Comparison of ENCODE assay signal across 1 cellular context in the genomic region with DNA sequence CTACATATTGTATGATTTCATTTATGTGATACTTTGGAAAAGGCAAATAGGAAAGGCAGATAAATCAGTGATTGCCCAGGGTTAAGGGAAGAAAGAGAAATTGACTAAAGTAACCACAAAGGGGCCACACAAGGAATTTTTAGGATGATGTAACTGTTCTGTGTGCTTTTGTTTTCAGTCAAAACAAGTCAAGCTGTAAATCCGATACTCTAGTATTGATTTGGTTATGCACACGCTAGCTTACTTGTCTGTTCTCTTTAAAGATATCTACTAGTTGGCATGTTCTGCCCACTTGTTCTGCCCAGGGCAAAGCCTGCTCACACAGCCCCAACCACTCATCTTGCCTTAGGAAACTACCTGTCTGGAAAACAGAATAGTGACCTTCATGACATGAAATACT.
TF ChIP-seq lines count a peak whose summit lies in the region.

No MANE protein-coding gene starts in this region.

TF ChIP-seq in HepG2, 621 proteins besides CTCF, POLR2A, EP300 and RAD21 (continued from another document and continues in another):
- TF ChIP-seq, protein P1, sequence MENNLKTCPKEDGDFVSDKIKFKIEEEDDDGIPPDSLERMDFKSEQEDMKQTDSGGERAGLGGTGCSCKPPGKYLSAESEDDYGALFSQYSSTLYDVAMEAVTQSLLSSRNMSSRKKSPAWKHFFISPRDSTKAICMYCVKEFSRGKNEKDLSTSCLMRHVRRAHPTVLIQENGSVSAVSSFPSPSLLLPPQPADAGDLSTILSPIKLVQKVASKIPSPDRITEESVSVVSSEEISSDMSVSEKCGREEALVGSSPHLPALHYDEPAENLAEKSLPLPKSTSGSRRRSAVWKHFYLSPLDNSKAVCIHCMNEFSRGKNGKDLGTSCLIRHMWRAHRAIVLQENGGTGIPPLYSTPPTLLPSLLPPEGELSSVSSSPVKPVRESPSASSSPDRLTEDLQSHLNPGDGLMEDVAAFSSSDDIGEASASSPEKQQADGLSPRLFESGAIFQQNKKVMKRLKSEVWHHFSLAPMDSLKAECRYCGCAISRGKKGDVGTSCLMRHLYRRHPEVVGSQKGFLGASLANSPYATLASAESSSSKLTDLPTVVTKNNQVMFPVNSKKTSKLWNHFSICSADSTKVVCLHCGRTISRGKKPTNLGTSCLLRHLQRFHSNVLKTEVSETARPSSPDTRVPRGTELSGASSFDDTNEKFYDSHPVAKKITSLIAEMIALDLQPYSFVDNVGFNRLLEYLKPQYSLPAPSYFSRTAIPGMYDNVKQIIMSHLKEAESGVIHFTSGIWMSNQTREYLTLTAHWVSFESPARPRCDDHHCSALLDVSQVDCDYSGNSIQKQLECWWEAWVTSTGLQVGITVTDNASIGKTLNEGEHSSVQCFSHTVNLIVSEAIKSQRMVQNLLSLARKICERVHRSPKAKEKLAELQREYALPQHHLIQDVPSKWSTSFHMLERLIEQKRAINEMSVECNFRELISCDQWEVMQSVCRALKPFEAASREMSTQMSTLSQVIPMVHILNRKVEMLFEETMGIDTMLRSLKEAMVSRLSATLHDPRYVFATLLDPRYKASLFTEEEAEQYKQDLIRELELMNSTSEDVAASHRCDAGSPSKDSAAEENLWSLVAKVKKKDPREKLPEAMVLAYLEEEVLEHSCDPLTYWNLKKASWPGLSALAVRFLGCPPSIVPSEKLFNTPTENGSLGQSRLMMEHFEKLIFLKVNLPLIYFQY (CRISPR knock-in tag; IDR thresholded peaks at IDR 0.05; ENCODE audit: borderline replicate concordance), result no peak
- TF ChIP-seq, protein P2, sequence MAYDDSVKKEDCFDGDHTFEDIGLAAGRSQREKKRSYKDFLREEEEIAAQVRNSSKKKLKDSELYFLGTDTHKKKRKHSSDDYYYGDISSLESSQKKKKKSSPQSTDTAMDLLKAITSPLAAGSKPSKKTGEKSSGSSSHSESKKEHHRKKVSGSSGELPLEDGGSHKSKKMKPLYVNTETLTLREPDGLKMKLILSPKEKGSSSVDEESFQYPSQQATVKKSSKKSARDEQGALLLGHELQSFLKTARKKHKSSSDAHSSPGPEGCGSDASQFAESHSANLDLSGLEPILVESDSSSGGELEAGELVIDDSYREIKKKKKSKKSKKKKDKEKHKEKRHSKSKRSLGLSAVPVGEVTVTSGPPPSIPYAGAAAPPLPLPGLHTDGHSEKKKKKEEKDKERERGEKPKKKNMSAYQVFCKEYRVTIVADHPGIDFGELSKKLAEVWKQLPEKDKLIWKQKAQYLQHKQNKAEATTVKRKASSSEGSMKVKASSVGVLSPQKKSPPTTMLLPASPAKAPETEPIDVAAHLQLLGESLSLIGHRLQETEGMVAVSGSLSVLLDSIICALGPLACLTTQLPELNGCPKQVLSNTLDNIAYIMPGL (CRISPR knock-in tag; IDR thresholded peaks at IDR 0.05; ENCODE audit: borderline replicate concordance in 1 of 2, low read depth in 1 of 2), result no peak
- TF ChIP-seq ZNF841 (CRISPR knock-in tag; IDR thresholded peaks at IDR 0.05; ENCODE audit: borderline replicate concordance) (no peak), PPARG (CRISPR knock-in tag; conservative IDR thresholded peaks at IDR 0.05) (no peak), ZNF383 (CRISPR knock-in tag; IDR thresholded peaks at IDR 0.05; ENCODE audit: borderline replicate concordance) (no peak), PHB2 (IDR thresholded peaks at IDR 0.05; ENCODE audit: partially characterized antibody) (no peak), FOXA3 (CRISPR knock-in tag; IDR thresholded peaks at IDR 0.05) (peak; percentile 13; the same call in 1 of the 2 replicates), NBN (conservative IDR thresholded peaks at IDR 0.05) (no peak), AKAP8 (CRISPR knock-in tag; IDR thresholded peaks at IDR 0.05) (no peak), ZSCAN22 (CRISPR knock-in tag; IDR thresholded peaks at IDR 0.05) (no peak), ONECUT2 (CRISPR knock-in tag; IDR thresholded peaks at IDR 0.05) (peak; percentile 62; the same call in 1 of the 2 replicates), ZNF510 (CRISPR knock-in tag; IDR thresholded peaks at IDR 0.05; ENCODE audit: low read depth) (no peak), GATAD2A (CRISPR knock-in tag; IDR thresholded peaks at IDR 0.05) (peak; percentile 82), ZNF790 (CRISPR knock-in tag; IDR thresholded peaks at IDR 0.05; ENCODE audit: borderline replicate concordance) (no peak), NFYC (CRISPR knock-in tag; IDR thresholded peaks at IDR 0.05) (no peak), SAFB2 (CRISPR knock-in tag; IDR thresholded peaks at IDR 0.05; ENCODE audit: borderline replicate concordance, low read depth) (no peak), ZNF557 (CRISPR knock-in tag; IDR thresholded peaks at IDR 0.05) (no peak), FOXK1 (CRISPR knock-in tag; IDR thresholded peaks at IDR 0.05; ENCODE audit: borderline replicate concordance, low read depth) (peak; percentile 33; the same call in 1 of the 2 replicates), LCORL (IDR thresholded peaks at IDR 0.05) (no peak), LCORL (CRISPR knock-in tag; IDR thresholded peaks at IDR 0.05) (no peak), SOX6 (IDR thresholded peaks at IDR 0.05) (no peak), SOX6 (CRISPR knock-in tag; IDR thresholded peaks at IDR 0.05) (peak; percentile 67; the same call in 1 of the 2 replicates), ZMYM4 (CRISPR knock-in tag; IDR thresholded peaks at IDR 0.05) (0 out of 2 replicates have a peak, but pooled peaks have one; percentile 28), CEBPG (CRISPR knock-in tag; IDR thresholded peaks at IDR 0.05) (peak; percentile 33; the same call in 1 of the 2 replicates), FOXA1 (IDR thresholded peaks at IDR 0.05) (no peak), FOXA1 (CRISPR knock-in tag; IDR thresholded peaks at IDR 0.05) (no peak), YEATS4 (CRISPR knock-in tag; IDR thresholded peaks at IDR 0.05; ENCODE audit: borderline replicate concordance) (no peak), MEIS2 (CRISPR knock-in tag; IDR thresholded peaks at IDR 0.05) (no peak), ZNF296 (CRISPR knock-in tag; conservative IDR thresholded peaks at IDR 0.05) (no peak), BHLHE40 (IDR thresholded peaks at IDR 0.05; ENCODE audit: low read length) (no peak), FOXP1 (IDR thresholded peaks at IDR 0.05) (no peak), FOXP1 (CRISPR knock-in tag; IDR thresholded peaks at IDR 0.05) (peak; percentile 64; the same call in 1 of the 2 replicates), ZNF629 (CRISPR knock-in tag; conservative IDR thresholded peaks at IDR 0.05) (no peak), SIX1 (CRISPR knock-in tag; IDR thresholded peaks at IDR 0.05; ENCODE audit: borderline replicate concordance) (peak; percentile 50; the same call in 1 of the 2 replicates), KLF16 (CRISPR knock-in tag; IDR thresholded peaks at IDR 0.05) (0 out of 4 replicates have a peak, but pooled peaks of 1 of the 2 experiments have one; percentile 21), ZNF382 (CRISPR knock-in tag; IDR thresholded peaks at IDR 0.05; ENCODE audit: borderline replicate concordance) (no peak), ZNF75D (CRISPR knock-in tag; IDR thresholded peaks at IDR 0.05; ENCODE audit: borderline replicate concordance) (no peak), SMARCC2 (IDR thresholded peaks at IDR 0.05) (no peak), MED8 (CRISPR knock-in tag; IDR thresholded peaks at IDR 0.05; ENCODE audit: insufficient replicate concordance) (no peak)
- TF ChIP-seq, protein P3, sequence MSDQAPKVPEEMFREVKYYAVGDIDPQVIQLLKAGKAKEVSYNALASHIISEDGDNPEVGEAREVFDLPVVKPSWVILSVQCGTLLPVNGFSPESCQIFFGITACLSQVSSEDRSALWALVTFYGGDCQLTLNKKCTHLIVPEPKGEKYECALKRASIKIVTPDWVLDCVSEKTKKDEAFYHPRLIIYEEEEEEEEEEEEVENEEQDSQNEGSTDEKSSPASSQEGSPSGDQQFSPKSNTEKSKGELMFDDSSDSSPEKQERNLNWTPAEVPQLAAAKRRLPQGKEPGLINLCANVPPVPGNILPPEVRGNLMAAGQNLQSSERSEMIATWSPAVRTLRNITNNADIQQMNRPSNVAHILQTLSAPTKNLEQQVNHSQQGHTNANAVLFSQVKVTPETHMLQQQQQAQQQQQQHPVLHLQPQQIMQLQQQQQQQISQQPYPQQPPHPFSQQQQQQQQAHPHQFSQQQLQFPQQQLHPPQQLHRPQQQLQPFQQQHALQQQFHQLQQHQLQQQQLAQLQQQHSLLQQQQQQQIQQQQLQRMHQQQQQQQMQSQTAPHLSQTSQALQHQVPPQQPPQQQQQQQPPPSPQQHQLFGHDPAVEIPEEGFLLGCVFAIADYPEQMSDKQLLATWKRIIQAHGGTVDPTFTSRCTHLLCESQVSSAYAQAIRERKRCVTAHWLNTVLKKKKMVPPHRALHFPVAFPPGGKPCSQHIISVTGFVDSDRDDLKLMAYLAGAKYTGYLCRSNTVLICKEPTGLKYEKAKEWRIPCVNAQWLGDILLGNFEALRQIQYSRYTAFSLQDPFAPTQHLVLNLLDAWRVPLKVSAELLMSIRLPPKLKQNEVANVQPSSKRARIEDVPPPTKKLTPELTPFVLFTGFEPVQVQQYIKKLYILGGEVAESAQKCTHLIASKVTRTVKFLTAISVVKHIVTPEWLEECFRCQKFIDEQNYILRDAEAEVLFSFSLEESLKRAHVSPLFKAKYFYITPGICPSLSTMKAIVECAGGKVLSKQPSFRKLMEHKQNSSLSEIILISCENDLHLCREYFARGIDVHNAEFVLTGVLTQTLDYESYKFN (CRISPR knock-in tag; conservative IDR thresholded peaks at IDR 0.05), result peak; percentile 39
- TF ChIP-seq, protein P4, sequence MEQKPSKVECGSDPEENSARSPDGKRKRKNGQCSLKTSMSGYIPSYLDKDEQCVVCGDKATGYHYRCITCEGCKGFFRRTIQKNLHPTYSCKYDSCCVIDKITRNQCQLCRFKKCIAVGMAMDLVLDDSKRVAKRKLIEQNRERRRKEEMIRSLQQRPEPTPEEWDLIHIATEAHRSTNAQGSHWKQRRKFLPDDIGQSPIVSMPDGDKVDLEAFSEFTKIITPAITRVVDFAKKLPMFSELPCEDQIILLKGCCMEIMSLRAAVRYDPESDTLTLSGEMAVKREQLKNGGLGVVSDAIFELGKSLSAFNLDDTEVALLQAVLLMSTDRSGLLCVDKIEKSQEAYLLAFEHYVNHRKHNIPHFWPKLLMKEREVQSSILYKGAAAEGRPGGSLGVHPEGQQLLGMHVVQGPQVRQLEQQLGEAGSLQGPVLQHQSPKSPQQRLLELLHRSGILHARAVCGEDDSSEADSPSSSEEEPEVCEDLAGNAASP (CRISPR knock-in tag; IDR thresholded peaks at IDR 0.05; ENCODE audit: borderline replicate concordance), result no peak
- TF ChIP-seq, protein P5, sequence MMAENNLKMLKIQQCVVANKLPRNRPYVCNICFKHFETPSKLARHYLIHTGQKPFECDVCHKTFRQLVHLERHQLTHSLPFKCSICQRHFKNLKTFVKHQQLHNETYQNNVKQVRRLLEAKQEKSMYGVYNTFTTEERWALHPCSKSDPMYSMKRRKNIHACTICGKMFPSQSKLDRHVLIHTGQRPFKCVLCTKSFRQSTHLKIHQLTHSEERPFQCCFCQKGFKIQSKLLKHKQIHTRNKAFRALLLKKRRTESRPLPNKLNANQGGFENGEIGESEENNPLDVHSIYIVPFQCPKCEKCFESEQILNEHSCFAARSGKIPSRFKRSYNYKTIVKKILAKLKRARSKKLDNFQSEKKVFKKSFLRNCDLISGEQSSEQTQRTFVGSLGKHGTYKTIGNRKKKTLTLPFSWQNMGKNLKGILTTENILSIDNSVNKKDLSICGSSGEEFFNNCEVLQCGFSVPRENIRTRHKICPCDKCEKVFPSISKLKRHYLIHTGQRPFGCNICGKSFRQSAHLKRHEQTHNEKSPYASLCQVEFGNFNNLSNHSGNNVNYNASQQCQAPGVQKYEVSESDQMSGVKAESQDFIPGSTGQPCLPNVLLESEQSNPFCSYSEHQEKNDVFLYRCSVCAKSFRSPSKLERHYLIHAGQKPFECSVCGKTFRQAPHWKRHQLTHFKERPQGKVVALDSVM (CRISPR knock-in tag; IDR thresholded peaks at IDR 0.05), result no peak
- TF ChIP-seq, protein P6, sequence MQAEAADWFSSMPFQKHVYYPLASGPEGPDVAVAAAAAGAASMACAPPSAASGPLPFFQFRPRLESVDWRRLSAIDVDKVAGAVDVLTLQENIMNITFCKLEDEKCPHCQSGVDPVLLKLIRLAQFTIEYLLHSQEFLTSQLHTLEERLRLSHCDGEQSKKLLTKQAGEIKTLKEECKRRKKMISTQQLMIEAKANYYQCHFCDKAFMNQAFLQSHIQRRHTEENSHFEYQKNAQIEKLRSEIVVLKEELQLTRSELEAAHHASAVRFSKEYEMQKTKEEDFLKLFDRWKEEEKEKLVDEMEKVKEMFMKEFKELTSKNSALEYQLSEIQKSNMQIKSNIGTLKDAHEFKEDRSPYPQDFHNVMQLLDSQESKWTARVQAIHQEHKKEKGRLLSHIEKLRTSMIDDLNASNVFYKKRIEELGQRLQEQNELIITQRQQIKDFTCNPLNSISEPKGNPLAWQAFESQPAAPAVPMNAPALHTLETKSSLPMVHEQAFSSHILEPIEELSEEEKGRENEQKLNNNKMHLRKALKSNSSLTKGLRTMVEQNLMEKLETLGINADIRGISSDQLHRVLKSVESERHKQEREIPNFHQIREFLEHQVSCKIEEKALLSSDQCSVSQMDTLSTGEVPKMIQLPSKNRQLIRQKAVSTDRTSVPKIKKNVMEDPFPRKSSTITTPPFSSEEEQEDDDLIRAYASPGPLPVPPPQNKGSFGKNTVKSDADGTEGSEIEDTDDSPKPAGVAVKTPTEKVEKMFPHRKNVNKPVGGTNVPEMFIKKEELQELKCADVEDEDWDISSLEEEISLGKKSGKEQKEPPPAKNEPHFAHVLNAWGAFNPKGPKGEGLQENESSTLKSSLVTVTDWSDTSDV (CRISPR knock-in tag; IDR thresholded peaks at IDR 0.05), result no peak
- TF ChIP-seq, protein P7, sequence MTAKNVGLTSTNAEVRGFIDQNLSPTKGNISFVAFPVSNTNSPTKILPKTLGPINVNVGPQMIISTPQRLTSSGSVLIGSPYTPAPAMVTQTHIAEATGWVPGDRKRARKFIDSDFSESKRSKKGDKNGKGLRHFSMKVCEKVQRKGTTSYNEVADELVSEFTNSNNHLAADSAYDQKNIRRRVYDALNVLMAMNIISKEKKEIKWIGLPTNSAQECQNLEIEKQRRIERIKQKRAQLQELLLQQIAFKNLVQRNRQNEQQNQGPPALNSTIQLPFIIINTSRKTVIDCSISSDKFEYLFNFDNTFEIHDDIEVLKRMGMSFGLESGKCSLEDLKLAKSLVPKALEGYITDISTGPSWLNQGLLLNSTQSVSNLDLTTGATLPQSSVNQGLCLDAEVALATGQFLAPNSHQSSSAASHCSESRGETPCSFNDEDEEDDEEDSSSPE (CRISPR knock-in tag; IDR thresholded peaks at IDR 0.05), result no peak
- TF ChIP-seq, protein P8, sequence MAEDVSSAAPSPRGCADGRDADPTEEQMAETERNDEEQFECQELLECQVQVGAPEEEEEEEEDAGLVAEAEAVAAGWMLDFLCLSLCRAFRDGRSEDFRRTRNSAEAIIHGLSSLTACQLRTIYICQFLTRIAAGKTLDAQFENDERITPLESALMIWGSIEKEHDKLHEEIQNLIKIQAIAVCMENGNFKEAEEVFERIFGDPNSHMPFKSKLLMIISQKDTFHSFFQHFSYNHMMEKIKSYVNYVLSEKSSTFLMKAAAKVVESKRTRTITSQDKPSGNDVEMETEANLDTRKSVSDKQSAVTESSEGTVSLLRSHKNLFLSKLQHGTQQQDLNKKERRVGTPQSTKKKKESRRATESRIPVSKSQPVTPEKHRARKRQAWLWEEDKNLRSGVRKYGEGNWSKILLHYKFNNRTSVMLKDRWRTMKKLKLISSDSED (CRISPR knock-in tag; IDR thresholded peaks at IDR 0.05), result no peak
- TF ChIP-seq, protein P9, sequence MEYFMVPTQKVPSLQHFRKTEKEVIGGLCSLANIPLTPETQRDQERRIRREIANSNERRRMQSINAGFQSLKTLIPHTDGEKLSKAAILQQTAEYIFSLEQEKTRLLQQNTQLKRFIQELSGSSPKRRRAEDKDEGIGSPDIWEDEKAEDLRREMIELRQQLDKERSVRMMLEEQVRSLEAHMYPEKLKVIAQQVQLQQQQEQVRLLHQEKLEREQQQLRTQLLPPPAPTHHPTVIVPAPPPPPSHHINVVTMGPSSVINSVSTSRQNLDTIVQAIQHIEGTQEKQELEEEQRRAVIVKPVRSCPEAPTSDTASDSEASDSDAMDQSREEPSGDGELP (IDR thresholded peaks at IDR 0.05; ENCODE audit: borderline replicate concordance, low read depth), result no peak
